ENCODE assay signal across 18 cellular contexts in the genomic region with DNA sequence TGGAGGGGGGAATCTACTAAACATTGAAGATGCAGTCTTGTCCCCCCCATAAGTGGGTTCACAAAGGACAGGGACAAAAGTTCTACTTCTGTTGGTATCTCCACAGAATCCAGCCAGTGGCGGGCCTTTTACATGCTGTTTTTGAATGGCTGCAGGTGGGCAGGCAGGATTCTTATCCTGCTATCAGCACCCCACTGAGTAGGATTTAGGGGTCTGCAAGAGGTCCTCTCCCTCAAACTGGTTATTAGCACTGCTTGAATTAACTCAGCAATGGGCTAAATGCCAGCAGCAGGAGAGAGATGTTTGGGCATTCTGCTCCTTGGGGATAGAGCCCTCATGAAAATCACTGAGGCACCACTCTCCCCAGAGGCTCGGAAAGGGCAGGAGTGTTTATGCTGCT. TPM values are rescaled to one million over a fixed set of nuclear protein-coding genes. Genes with fewer than 3 reads are reported as not detected.
DNase-seq lines count a peak whose midpoint lies in the region; TF ChIP-seq lines count a peak whose summit lies in the region.
"Had no signal": no experiment of that assay in that cellular context is flagged by ENCODE, and none has a peak within 500 bp of the region (broad histone marks: within the 10 kb centered on the region; RNA-seq: fewer than 3 reads in every experiment).

No MANE protein-coding gene starts in this region.

- H3K9me3 Mint-ChIP-seq in H9: no peaks in the 10 kb centered on the region; a peak in 2 of 5 replicates

- intact Hi-C loops in esophagus squamous epithelium (cut with DNase I) (no loop called here), head of caudate nucleus (cut with DNase I) (no loop called here)

- H3K27me3 Mint-ChIP-seq in H9 (ENCODE audit: low read depth): peaks cover 21% of the 10 kb centered on the region

- H3K4me2 ChIP-seq in BLaER1 (peak overlapping the region; percentile 62), H9 (ENCODE audit: insufficient read depth, insufficient read length, low read length) (peak overlapping the region; percentile 60)
- H3K4me2 ChIP-seq: A549 had no signal

- H3K36me3 ChIP-seq in BLaER1 (no peaks in the 10 kb centered on the region), ectodermal cell (ENCODE audit: control insufficient read depth, insufficient read depth, low read length) (no peaks in the 10 kb centered on the region), mesodermal cell (ENCODE audit: control insufficient read depth, insufficient read depth, low read length) (no peaks in the 10 kb centered on the region), esophagus squamous epithelium (no peaks in the 10 kb centered on the region)
- H3K36me3 ChIP-seq: HAP-1 had no signal

- H2BK12ac ChIP-seq in H9 (ENCODE audit: insufficient read length, low read depth, low read length): no peak overlapping the region

- no peak overlapping the region for H2BK5ac ChIP-seq in H9 (ENCODE audit: insufficient read length, low read length)

- H3K27ac ChIP-seq in BLaER1 (no peak overlapping the region), H9 (ENCODE audit: insufficient read length, low read depth, low read length) (no peak overlapping the region), ectodermal cell (ENCODE audit: insufficient read depth, low read depth, low read length, poor library complexity, severe bottlenecking) (peak overlapping the region; percentile 86), mesodermal cell (ENCODE audit: low read depth, low read length, severe bottlenecking) (peak overlapping the region; percentile 32), esophagus squamous epithelium (no peak overlapping the region)
- H3K27ac ChIP-seq: A549, C4-2B had no signal

- H2AFZ ChIP-seq in H9 (ENCODE audit: low read length): no peak overlapping the region

- H3K4me3 Mint-ChIP-seq in H9: peak overlapping the region in 1 of 2 experiments; percentile 54; a peak in 4 of 5 replicates

- H3K9ac ChIP-seq in BLaER1: no peak overlapping the region
- no peak overlapping the region for H3K9ac ChIP-seq in H9 (ENCODE audit: extremely low read depth, insufficient read length, low read length)

- in situ Hi-C loops in G401 (cut with HindIII; ENCODE audit: low sequenced_read_pairs): no loop called here

- no peak for DNase-seq in H9
- no peak for DNase-seq in G401 (ENCODE audit: low spot score)
- no peak for DNase-seq in esophagus squamous epithelium (lab: John Stamatoyannopoulos, UW)
- no peak for DNase-seq in head of caudate nucleus
- no peak for DNase-seq in effector CD8-positive, alpha-beta T cell (lab: John Stamatoyannopoulos, UW)
- DNase-seq: DMS 273 treated with DMSO at 0.1 percent for 48 hours, NCI-H1436 treated with DMSO at 0.1 percent for 48 hours, NCI-H2029 treated with DMSO at 0.1 percent for 48 hours, NCI-H2171 treated with DMSO at 0.1 percent for 48 hours, NCI-H510A, SIG-M5 had no signal

- H4K5ac ChIP-seq in H9 (ENCODE audit: insufficient read length, low read depth, low read length): no peak overlapping the region

- TF ChIP-seq CTCF in H9 (conservative IDR thresholded peaks at IDR 0.05): no peak
- TF ChIP-seq CTCF in esophagus squamous epithelium (IDR thresholded peaks at IDR 0.05): no peak

- no peak overlapping the region for H3K14ac ChIP-seq in H9 (ENCODE audit: insufficient read depth, low read length)

- no peak overlapping the region for H2BK120ac ChIP-seq in H9 (ENCODE audit: low read depth, low read length, poor library complexity, severe bottlenecking)

- H3K79me1 ChIP-seq in H9 (ENCODE audit: insufficient read depth, low read depth, low read length, poor library complexity, severe bottlenecking): no peaks in the 10 kb centered on the region

- H3K4ac ChIP-seq in H9 (ENCODE audit: low read depth, low read length): no peak overlapping the region

- TF ChIP-seq POLR2A in esophagus squamous epithelium (IDR thresholded peaks at IDR 0.05): no peak

- H4K20me1 ChIP-seq in BLaER1 (no peaks in the 10 kb centered on the region), H9 (ENCODE audit: control insufficient read depth, insufficient read depth, insufficient read length) (no peaks in the 10 kb centered on the region)

- H3K4me1 ChIP-seq in BLaER1 (peaks cover 95% of the 10 kb centered on the region), H9 (ENCODE audit: insufficient read depth, low read length) (peaks cover 25% of the 10 kb centered on the region), ectodermal cell (ENCODE audit: control insufficient read depth, insufficient read depth, low read length) (peaks cover 70% of the 10 kb centered on the region), mesodermal cell (ENCODE audit: control insufficient read depth, insufficient read depth, low read length, poor library complexity, severe bottlenecking) (peaks cover 10% of the 10 kb centered on the region), esophagus squamous epithelium (peaks cover 0 to 21% (median 7%) of the 10 kb centered on the region in 3 donors)
- H3K4me1 ChIP-seq: A549, HAP-1 had no signal

- H3K23me2 ChIP-seq in H9 (ENCODE audit: insufficient read length, low read depth, low read length, poor library complexity, severe bottlenecking): no peaks in the 10 kb centered on the region

- no peaks in the 10 kb centered on the region for H3K36me3 Mint-ChIP-seq in H9 (ENCODE audit: insufficient read depth in 1 of 3, low read depth in 3 of 3)

- H3K18ac ChIP-seq in H9 (ENCODE audit: insufficient read length, low read depth, low read length): peak overlapping the region; percentile 11

- no peak overlapping the region for H2BK15ac ChIP-seq in H9 (ENCODE audit: low read depth, low read length)

- no CpG with 5 or more reads among the region's 2 CpGs for WGBS in H9 (ENCODE audit: extremely low coverage, insufficient read length, low lambda C conversion rate)
- WGBS in ectodermal cell, 2 experiments: 18 to 20% methylated on average over 2 of the region's 2 CpGs
- WGBS in mesodermal cell (ENCODE audit: insufficient coverage in 2 of 2), 2 experiments: 60 to 93% methylated on average over 2 of the region's 2 CpGs
- WGBS in esophagus squamous epithelium, 2 donors: 100% methylated on average over 2 of the region's 2 CpGs; no CpG with 5 or more reads in 1 of the 2 donors

- no peak overlapping the region for H4K91ac ChIP-seq in H9 (ENCODE audit: insufficient read length, low read depth, low read length)

- H4K8ac ChIP-seq in H9 (replicated peaks; ENCODE audit: insufficient read length, low read depth, low read length): no peak overlapping the region

- H3K79me2 ChIP-seq in H9 (ENCODE audit: insufficient read depth, low read length): no peaks in the 10 kb centered on the region

- no peak overlapping the region for H3T11ph ChIP-seq in H9 (ENCODE audit: low read length)

- H3K27me3 ChIP-seq in BLaER1 (no peaks in the 10 kb centered on the region), H9 (ENCODE audit: insufficient read depth, low read length) (no peaks in the 10 kb centered on the region), ectodermal cell (ENCODE audit: control insufficient read depth, insufficient read depth, low read length, poor library complexity, severe bottlenecking) (no peaks in the 10 kb centered on the region), esophagus squamous epithelium (peaks cover 0 to 65% (median 0%) of the 10 kb centered on the region in 4 donors)

- no peak overlapping the region for H2AK5ac ChIP-seq in H9 (ENCODE audit: insufficient read length, low read length)

- peaks cover 65 to 72% of the 10 kb centered on the region in 2 experiments for H3K4me1 Mint-ChIP-seq in H9

- H3K4me3 ChIP-seq in BLaER1 (no peak overlapping the region), ectodermal cell (ENCODE audit: insufficient read depth, low read depth, low read length) (no peak overlapping the region), mesodermal cell (ENCODE audit: extremely low read depth, insufficient read depth, low read length, poor library complexity, severe bottlenecking) (no peak overlapping the region), esophagus squamous epithelium (no peak overlapping the region)
- H3K4me3 ChIP-seq: A549, HAP-1 had no signal

- H3K9me3 ChIP-seq in BLaER1: no peaks in the 10 kb centered on the region
- no peaks in the 10 kb centered on the region for H3K9me3 ChIP-seq in H9 (ENCODE audit: control insufficient read depth, low read depth, low read length)
- no peaks in the 10 kb centered on the region for H3K9me3 ChIP-seq in ectodermal cell (ENCODE audit: control insufficient read depth, low read length)
- no peaks in the 10 kb centered on the region for H3K9me3 ChIP-seq in mesodermal cell (ENCODE audit: control insufficient read depth, low read length)
- no peaks in the 10 kb centered on the region for H3K9me3 ChIP-seq in esophagus squamous epithelium
- H3K9me3 ChIP-seq: A549, HAP-1 had no signal

- no peak overlapping the region for H3K23ac ChIP-seq in H9 (ENCODE audit: insufficient read length, low read depth, low read length)

- no peak overlapping the region for H3K56ac ChIP-seq in H9 (ENCODE audit: insufficient read length, low read depth, low read length)

- peak overlapping the region in 2 of 3 experiments; percentile 92 to 98; a peak in 5 of 7 replicates for H3K27ac Mint-ChIP-seq in H9

- H2BK20ac ChIP-seq in H9 (ENCODE audit: low read depth, low read length, poor library complexity, severe bottlenecking): no peak overlapping the region

RNA-seq across cellular contexts. Expression of gene SEMA5B, which starts 40.3 kb away (rescaled TPM):
- total RNA-seq in H9 (2021) (8.3 and 9.4 TPM in 2 replicates), esophagus squamous epithelium (under 1 TPM in 3 of 4 donors, not detected in 1; 0.13 to 0.21 (median 0.19) TPM)
- polyA plus RNA-seq in ectodermal cell (2013, experiment 1 of 4): 37.4 TPM
- 29.4 TPM for polyA plus RNA-seq in ectodermal cell (2013, experiment 2 of 4)
- polyA plus RNA-seq in ectodermal cell (2013, experiment 3 of 4): 42.5 TPM
- polyA plus RNA-seq in ectodermal cell (2013, experiment 4 of 4): 43.0 TPM
- 18.5 TPM for polyA plus RNA-seq in mesodermal cell (2013, experiment 1 of 2)
- 12.4 TPM for polyA plus RNA-seq in mesodermal cell (2013, experiment 2 of 2)
- 0.03 TPM in 1 of 2 replicates, not detected in the other for total RNA-seq in G401 (2014; rRNA removed; shearing (Covaris generic))
- total RNA-seq: RPMI7951 had no signal

Comparison
In these comparisons a context has a peak if more than half of its experiments do, and no peak if none do; other contexts are left out.
1. H3K27ac ChIP-seq: peak in ectodermal cell (single experiment) and mesodermal cell (single experiment); none in BLaER1 (single experiment), H9 (single experiment) and esophagus squamous epithelium (0 of 4).